Comparison of ENCODE assay signal across 1 cellular context in the genomic region with DNA sequence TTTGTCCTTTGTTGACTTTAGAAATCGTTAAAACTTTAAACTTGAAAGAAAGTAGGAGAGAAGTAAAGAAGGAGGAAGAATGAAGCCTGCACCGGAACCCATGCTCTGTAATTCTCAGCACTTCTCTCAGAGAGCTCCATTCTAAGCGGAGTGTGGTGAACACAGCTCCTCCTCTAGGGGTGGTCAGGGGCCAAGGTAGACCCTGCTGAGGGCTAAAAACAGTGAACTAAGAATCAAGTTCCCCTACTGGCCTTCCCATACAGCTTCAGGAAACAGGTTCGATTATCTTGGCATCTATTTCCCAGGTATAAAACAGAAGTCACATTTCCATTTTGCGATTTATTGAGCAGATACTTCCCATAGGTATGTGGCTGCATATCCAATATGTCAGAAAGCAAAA.
TF ChIP-seq lines count a peak whose summit lies in the region.

No MANE protein-coding gene starts in this region.

TF ChIP-seq in SK-N-SH treated with all-trans-retinoic acid at 6 μM for 48 hours, 23 proteins besides CTCF, POLR2A, EP300 and RAD21 (continued from another document):
- TF ChIP-seq, protein P1, sequence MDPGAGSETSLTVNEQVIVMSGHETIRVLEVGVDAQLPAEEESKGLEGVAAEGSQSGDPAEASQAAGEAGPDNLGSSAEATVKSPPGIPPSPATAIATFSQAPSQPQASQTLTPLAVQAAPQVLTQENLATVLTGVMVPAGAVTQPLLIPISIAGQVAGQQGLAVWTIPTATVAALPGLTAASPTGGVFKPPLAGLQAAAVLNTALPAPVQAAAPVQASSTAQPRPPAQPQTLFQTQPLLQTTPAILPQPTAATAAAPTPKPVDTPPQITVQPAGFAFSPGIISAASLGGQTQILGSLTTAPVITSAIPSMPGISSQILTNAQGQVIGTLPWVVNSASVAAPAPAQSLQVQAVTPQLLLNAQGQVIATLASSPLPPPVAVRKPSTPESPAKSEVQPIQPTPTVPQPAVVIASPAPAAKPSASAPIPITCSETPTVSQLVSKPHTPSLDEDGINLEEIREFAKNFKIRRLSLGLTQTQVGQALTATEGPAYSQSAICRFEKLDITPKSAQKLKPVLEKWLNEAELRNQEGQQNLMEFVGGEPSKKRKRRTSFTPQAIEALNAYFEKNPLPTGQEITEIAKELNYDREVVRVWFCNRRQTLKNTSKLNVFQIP (CRISPR knock-in tag; IDR thresholded peaks at IDR 0.05; ENCODE audit: borderline replicate concordance, low read depth): no peak
- no peak for TF ChIP-seq BACH2 (CRISPR knock-in tag; IDR thresholded peaks at IDR 0.05; ENCODE audit: borderline replicate concordance)
- TF ChIP-seq, protein P2, sequence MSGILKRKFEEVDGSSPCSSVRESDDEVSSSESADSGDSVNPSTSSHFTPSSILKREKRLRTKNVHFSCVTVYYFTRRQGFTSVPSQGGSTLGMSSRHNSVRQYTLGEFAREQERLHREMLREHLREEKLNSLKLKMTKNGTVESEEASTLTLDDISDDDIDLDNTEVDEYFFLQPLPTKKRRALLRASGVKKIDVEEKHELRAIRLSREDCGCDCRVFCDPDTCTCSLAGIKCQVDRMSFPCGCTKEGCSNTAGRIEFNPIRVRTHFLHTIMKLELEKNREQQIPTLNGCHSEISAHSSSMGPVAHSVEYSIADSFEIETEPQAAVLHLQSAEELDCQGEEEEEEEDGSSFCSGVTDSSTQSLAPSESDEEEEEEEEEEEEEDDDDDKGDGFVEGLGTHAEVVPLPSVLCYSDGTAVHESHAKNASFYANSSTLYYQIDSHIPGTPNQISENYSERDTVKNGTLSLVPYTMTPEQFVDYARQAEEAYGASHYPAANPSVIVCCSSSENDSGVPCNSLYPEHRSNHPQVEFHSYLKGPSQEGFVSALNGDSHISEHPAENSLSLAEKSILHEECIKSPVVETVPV (CRISPR knock-in tag; IDR thresholded peaks at IDR 0.05): no peak
- no peak for TF ChIP-seq ZNF565 (CRISPR knock-in tag; conservative IDR thresholded peaks at IDR 0.05; ENCODE audit: low read depth)
- no peak for TF ChIP-seq ISL1 (CRISPR knock-in tag; IDR thresholded peaks at IDR 0.05)
